16 cellular contexts compared by ENCODE assay signal in the genomic region with DNA sequence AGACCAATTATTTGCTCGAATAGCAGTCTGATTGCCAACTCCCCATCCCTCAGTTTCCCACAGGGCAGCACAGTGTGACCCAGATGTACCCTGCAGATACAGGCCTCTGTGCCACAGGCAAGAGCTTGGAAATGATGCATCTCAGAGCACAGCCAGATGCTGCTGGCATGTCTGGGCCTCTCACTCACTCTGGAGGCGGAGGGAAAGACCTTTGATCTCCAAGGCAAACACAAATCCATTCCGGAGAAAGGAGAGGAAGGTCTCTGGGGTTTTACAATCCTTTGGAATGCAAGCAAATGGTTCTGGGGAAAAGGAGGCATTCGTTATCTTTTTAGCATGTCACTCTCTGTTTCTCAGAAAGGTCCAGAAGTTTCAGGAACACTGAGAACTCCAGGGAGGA.
A peak's percentile ranks its signal among the peaks of the same experiment; 100 is the strongest.
DNase-seq lines count a peak whose midpoint lies in the region; ATAC-seq and TF ChIP-seq lines count a peak whose summit lies in the region.
"Had no signal": no experiment of that assay in that cellular context is flagged by ENCODE, and none has a peak within 500 bp of the region (broad histone marks: within the 10 kb centered on the region; RNA-seq: fewer than 3 reads in every experiment).

No MANE protein-coding gene starts in this region.

- TF ChIP-seq CTCF in Caco-2 (IDR thresholded peaks at IDR 0.05; ENCODE audit: insufficient read depth in 1 of 2, low read depth in 1 of 2, low read length in 1 of 2, severe bottlenecking in 1 of 2, unreplicated experiment in 1 of 2), result no peak
- TF ChIP-seq CTCF in mesothelial cell of epicardium (IDR thresholded peaks at IDR 0.05; ENCODE audit: unreplicated experiment), result no peak

- H3K27ac ChIP-seq in epithelial cell of prostate, result peak overlapping the region; percentile 34

- H3K27me3 Mint-ChIP-seq in Caco-2 (ENCODE audit: insufficient read depth, unreplicated experiment) (no peaks in the 10 kb centered on the region), mesothelial cell of epicardium (ENCODE audit: low read depth) (no peaks in the 10 kb centered on the region)
- H3K27me3 Mint-ChIP-seq: stimulated activated memory B cell treated with anti-CD40 and anti-IgM and Interleukin-4, amounts not matched to agents 10 μg/mL and 1 μg/mL and 100 μg/mL, for 72 hours had no signal

- intact Hi-C loops in Caco-2 (cut with micrococcal nuclease; ENCODE audit: unreplicated experiment), result loop anchor here (5.0 kb wide), 1 partner anchor 36 kb away; no protein-coding TSS in a partner anchor

- peaks cover 71% of the 10 kb centered on the region for H3K4me1 ChIP-seq in Caco-2
- H3K4me1 ChIP-seq: HAP-1 had no signal

- H3K4me3 Mint-ChIP-seq in Caco-2 (ENCODE audit: unreplicated experiment) (no peak overlapping the region), mesothelial cell of epicardium (no peak overlapping the region)
- H3K4me3 Mint-ChIP-seq: activated CD8-positive, alpha-beta memory T cell treated with anti-CD3 and anti-CD28 coated beads, Interleukin-2, amount 10 ng/mL, durations not matched to agents 7 days and 5 days; activated naive CD4-positive, alpha-beta T cell treated with anti-CD3 and anti-CD28 coated beads for 36 hours; stimulated activated memory B cell treated with anti-CD40 and anti-IgM and Interleukin-4, amounts not matched to agents 10 μg/mL and 1 μg/mL and 100 μg/mL, for 72 hours had no signal

- CTCF ChIA-PET in Caco-2 (lab: Charles Lee), result interaction anchor here (0.6 to 1.2 kb wide), 2 partner anchors 71 to 85 kb away, joined by 3 to 4 read pairs; no protein-coding TSS in a partner anchor

- POLR2A ChIA-PET in Caco-2 (lab: Charles Lee), result no interaction called here

- H3K36me3 ChIP-seq in Caco-2 (ENCODE audit: control insufficient read depth, insufficient read depth, low read length), result no peaks in the 10 kb centered on the region
- H3K36me3 ChIP-seq: HAP-1 had no signal

- H3K4me1 Mint-ChIP-seq in Caco-2 (ENCODE audit: low read depth, unreplicated experiment) (peaks cover 48% of the 10 kb centered on the region), mesothelial cell of epicardium (peaks cover 34% of the 10 kb centered on the region)

- H3K27ac Mint-ChIP-seq in Caco-2 (ENCODE audit: unreplicated experiment) (peak overlapping the region; percentile 93), mesothelial cell of epicardium (peak overlapping the region; percentile 84)
- H3K27ac Mint-ChIP-seq: activated CD8-positive, alpha-beta memory T cell treated with anti-CD3 and anti-CD28 coated beads, Interleukin-2, amount 10 ng/mL, durations not matched to agents 7 days and 5 days; activated naive CD4-positive, alpha-beta T cell treated with anti-CD3 and anti-CD28 coated beads for 36 hours; stimulated activated memory B cell treated with anti-CD40 and anti-IgM and Interleukin-4, amounts not matched to agents 10 μg/mL and 1 μg/mL and 100 μg/mL, for 72 hours had no signal

- BruUV-seq in Caco-2 (replicated peaks; lab: Mats Ljungman, UMichigan), result no TSS peak

- ATAC-seq in HG02763 (IDR thresholded peaks at IDR 0.05; ENCODE audit: unreplicated experiment), result no peak
- ATAC-seq: activated CD8-positive, alpha-beta memory T cell treated with anti-CD3 and anti-CD28 coated beads, Interleukin-2, amount 10 ng/mL, durations not matched to agents 7 days and 5 days; stimulated activated memory B cell treated with anti-CD40 and anti-IgM and Interleukin-4, amounts not matched to agents 10 μg/mL and 1 μg/mL and 100 μg/mL, for 72 hours had no signal

- DNase-seq in Caco-2, result peak; percentile 88 to 92
- DNase-seq in LHCN-M2 (ENCODE audit: low read depth), result peak; percentile 45
- DNase-seq in epithelial cell of prostate (ENCODE audit: low read depth, low spot score), result no peak
- DNase-seq in mesothelial cell of epicardium (ENCODE audit: low spot score in 2 of 2, unreplicated experiment in 2 of 2), result no peak
- no peak for DNase-seq in NCI-H1930 (lab: John Stamatoyannopoulos, UW)
- no peak for DNase-seq in SKM-1 treated with dmso at 0.1 percent for 144 hours (lab: John Stamatoyannopoulos, UW; ENCODE audit: unreplicated experiment)
- no peak for DNase-seq in T-helper 2 cell
- DNase-seq: activated CD8-positive, alpha-beta memory T cell treated with anti-CD3 and anti-CD28 coated beads, Interleukin-2, amount 10 ng/mL, durations not matched to agents 7 days and 5 days; activated naive CD4-positive, alpha-beta T cell treated with anti-CD3 and anti-CD28 coated beads for 36 hours; NCI-H1417; SHP77 treated with DMSO at 0.1 percent for 48 hours; stimulated activated CD4-positive, alpha-beta T cell treated with anti-CD3 and anti-CD28 coated beads, Interleukin-2, amount 100 ng/mL, for 24 hours had no signal

- no peaks in the 10 kb centered on the region for H3K9me3 ChIP-seq in Caco-2
- H3K9me3 ChIP-seq: HAP-1 had no signal

- H3K27me3 ChIP-seq in Caco-2 (replicated peaks; ENCODE audit: control insufficient read depth, insufficient read depth, low read length), result no peaks in the 10 kb centered on the region

- no peak overlapping the region for H3K4me3 ChIP-seq in Caco-2 (ENCODE audit: low read depth, low read length)
- H3K4me3 ChIP-seq: HAP-1, lung had no signal

- no peaks in the 10 kb centered on the region for H3K9me3 Mint-ChIP-seq in Caco-2 (ENCODE audit: unreplicated experiment)
- no peaks in the 10 kb centered on the region for H3K9me3 Mint-ChIP-seq in mesothelial cell of epicardium
- H3K9me3 Mint-ChIP-seq: activated naive CD4-positive, alpha-beta T cell treated with anti-CD3 and anti-CD28 coated beads for 36 hours; stimulated activated memory B cell treated with anti-CD40 and anti-IgM and Interleukin-4, amounts not matched to agents 10 μg/mL and 1 μg/mL and 100 μg/mL, for 72 hours had no signal

- H3K36me3 Mint-ChIP-seq in Caco-2 (ENCODE audit: insufficient read depth, unreplicated experiment) (peaks cover 21% of the 10 kb centered on the region), mesothelial cell of epicardium (no peaks in the 10 kb centered on the region)
- H3K36me3 Mint-ChIP-seq: activated CD8-positive, alpha-beta memory T cell treated with anti-CD3 and anti-CD28 coated beads, Interleukin-2, amount 10 ng/mL, durations not matched to agents 7 days and 5 days; stimulated activated memory B cell treated with anti-CD40 and anti-IgM and Interleukin-4, amounts not matched to agents 10 μg/mL and 1 μg/mL and 100 μg/mL, for 72 hours had no signal

Comparison
In these comparisons a context has a peak if more than half of its experiments do, and no peak if none do; other contexts are left out.
1. DNase-seq: peak in Caco-2 (2 of 2) and LHCN-M2 (single experiment); none in epithelial cell of prostate (single experiment), mesothelial cell of epicardium (0 of 2), NCI-H1930 (0 of 2), SKM-1 treated with dmso at 0.1 percent for 144 hours (single experiment) and T-helper 2 cell (0 of 5).